ENCODE assay signal across 20 cellular contexts in genomic region chr2:239581352-239581901, GRCh38.
DNase-seq lines count a peak whose midpoint lies in the region; ATAC-seq and TF ChIP-seq lines count a peak whose summit lies in the region.
"Had no signal": no experiment of that assay in that cellular context is flagged by ENCODE, and none has a peak within 500 bp of the region (broad histone marks: within the 10 kb centered on the region; RNA-seq: fewer than 3 reads in every experiment).

No MANE protein-coding gene starts in this region.

- intact Hi-C loops in activated CD4-positive, alpha-beta T cell treated with anti-CD3 and anti-CD28 coated beads for 36 hours (cut with DNase I, micrococcal nuclease) = no loop called here
- intact Hi-C loops in vagina (cut with DNase I) = no loop called here

- no peak overlapping the region for H2AFZ ChIP-seq in DND-41 (ENCODE audit: low read depth, low read length)

- H3K79me2 ChIP-seq in DND-41 (ENCODE audit: insufficient read depth, low read length) = no peaks in the 10 kb centered on the region

- H3K4me3 ChIP-seq in DND-41 (ENCODE audit: low read depth in 1 of 2, low read length in 2 of 2) (no peak overlapping the region), vagina (no peak overlapping the region)
- H3K4me3 ChIP-seq: BLaER1 had no signal

- H3K27me3 Mint-ChIP-seq in activated CD4-positive, alpha-beta T cell treated with anti-CD3 and anti-CD28 coated beads for 36 hours = no peaks in the 10 kb centered on the region
- H3K27me3 Mint-ChIP-seq in chondrocyte (ENCODE audit: low read depth) = peaks cover 6% of the 10 kb centered on the region

- H3K27me3 ChIP-seq in DND-41 (ENCODE audit: insufficient read depth, low read length, poor library complexity) (no peaks in the 10 kb centered on the region), vagina (no peaks in the 10 kb centered on the region)
- H3K27me3 ChIP-seq: BLaER1 had no signal

- H3K4me2 ChIP-seq in DND-41 (ENCODE audit: insufficient read depth, low read length) = no peak overlapping the region
- H3K4me2 ChIP-seq: BLaER1 had no signal

- H3K27ac ChIP-seq in DND-41 (ENCODE audit: low read length) = peak overlapping the region; percentile 10; the same call in 1 of the 2 replicates
- no peak overlapping the region for H3K27ac ChIP-seq in vagina
- H3K27ac ChIP-seq: BLaER1 had no signal

- H3K36me3 ChIP-seq in DND-41 (ENCODE audit: insufficient read depth, low read length) = no peaks in the 10 kb centered on the region
- no peaks in the 10 kb centered on the region for H3K36me3 ChIP-seq in vagina
- H3K36me3 ChIP-seq: BLaER1 had no signal

- no peaks in the 10 kb centered on the region for H3K36me3 Mint-ChIP-seq in activated CD4-positive, alpha-beta T cell treated with anti-CD3 and anti-CD28 coated beads for 36 hours (ENCODE audit: low read depth)
- H3K36me3 Mint-ChIP-seq in chondrocyte (ENCODE audit: low read depth) = no peaks in the 10 kb centered on the region
- H3K36me3 Mint-ChIP-seq: CD8-positive, alpha-beta memory T cell had no signal

- CTCF ChIA-PET in activated CD4-positive, alpha-beta T cell treated with anti-CD3 and anti-CD28 coated beads for 36 hours (lab: Charles Lee) = no interaction called here

- H3K4me1 ChIP-seq in DND-41 (ENCODE audit: insufficient read depth, low read length) (peaks cover 11% of the 10 kb centered on the region; the same call in 1 of the 2 replicates), vagina (no peaks in the 10 kb centered on the region)

- TF ChIP-seq CTCF in DND-41 (IDR thresholded peaks at IDR 0.05; ENCODE audit: borderline replicate concordance, extremely low read depth, low read length, poor library complexity, severe bottlenecking) (no peak), chondrocyte (IDR thresholded peaks at IDR 0.05) (no peak), omental fat pad (IDR thresholded peaks at IDR 0.05) (no peak), vagina (IDR thresholded peaks at IDR 0.05) (no peak)

- no peak for TF ChIP-seq POLR2A in vagina (IDR thresholded peaks at IDR 0.05)

- H4K20me1 ChIP-seq in DND-41 (ENCODE audit: insufficient read depth, low read length) = no peaks in the 10 kb centered on the region
- H4K20me1 ChIP-seq: BLaER1 had no signal

- no peak overlapping the region for H3K4me3 Mint-ChIP-seq in activated CD4-positive, alpha-beta T cell treated with anti-CD3 and anti-CD28 coated beads for 36 hours
- H3K4me3 Mint-ChIP-seq in chondrocyte (ENCODE audit: unreplicated experiment) = no peak overlapping the region
- H3K4me3 Mint-ChIP-seq: CD8-positive, alpha-beta memory T cell had no signal

- peaks cover 7% of the 10 kb centered on the region for H3K4me1 Mint-ChIP-seq in activated CD4-positive, alpha-beta T cell treated with anti-CD3 and anti-CD28 coated beads for 36 hours
- H3K4me1 Mint-ChIP-seq in chondrocyte (ENCODE audit: low read depth) = no peaks in the 10 kb centered on the region
- H3K4me1 Mint-ChIP-seq: CD8-positive, alpha-beta memory T cell had no signal

- ATAC-seq in activated CD4-positive, alpha-beta T cell treated with anti-CD3 and anti-CD28 coated beads for 36 hours = no peak
- ATAC-seq in DND-41 (ENCODE audit: insufficient read depth, low read depth) = no peak
- no peak for ATAC-seq in omental fat pad (ENCODE audit: low FRiP score)
- ATAC-seq in GM19328 (IDR thresholded peaks at IDR 0.05; ENCODE audit: unreplicated experiment) = no peak
- no peak for ATAC-seq in HG03571 (IDR thresholded peaks at IDR 0.05; ENCODE audit: unreplicated experiment)

- POLR2A ChIA-PET in activated CD4-positive, alpha-beta T cell treated with anti-CD3 and anti-CD28 coated beads for 36 hours (lab: Charles Lee) = no interaction called here

- H3K9me3 ChIP-seq in DND-41 (ENCODE audit: insufficient read depth, low read length, severe bottlenecking) (no peaks in the 10 kb centered on the region), vagina (no peaks in the 10 kb centered on the region)
- H3K9me3 ChIP-seq: BLaER1 had no signal

- H3K9me3 Mint-ChIP-seq in activated CD4-positive, alpha-beta T cell treated with anti-CD3 and anti-CD28 coated beads for 36 hours (ENCODE audit: low read depth) = no peaks in the 10 kb centered on the region
- H3K9me3 Mint-ChIP-seq in chondrocyte (ENCODE audit: low read depth) = peaks cover 3% of the 10 kb centered on the region
- H3K9me3 Mint-ChIP-seq: CD8-positive, alpha-beta memory T cell had no signal

- H3K9ac ChIP-seq in DND-41 (ENCODE audit: low read depth, low read length) = no peak overlapping the region
- H3K9ac ChIP-seq: BLaER1 had no signal

- no peak overlapping the region for H3K27ac Mint-ChIP-seq in activated CD4-positive, alpha-beta T cell treated with anti-CD3 and anti-CD28 coated beads for 36 hours
- H3K27ac Mint-ChIP-seq in chondrocyte (ENCODE audit: unreplicated experiment) = no peak overlapping the region
- H3K27ac Mint-ChIP-seq: CD8-positive, alpha-beta memory T cell had no signal

- peak; percentile 3 for DNase-seq in activated CD4-positive, alpha-beta T cell treated with anti-CD3 and anti-CD28 coated beads for 36 hours
- no peak for DNase-seq in activated CD4-positive, alpha-beta T cell treated with anti-CD3 and anti-CD28 coated beads, Interleukin-2, amount 50 U/mL, for 4 hours
- DNase-seq in DND-41 (no peak), chondrocyte (ENCODE audit: low spot score) (peak; percentile 64), omental fat pad (ENCODE audit: low spot score) (peak; percentile 7), vagina (ENCODE audit: extremely low spot score in 2 of 2) (no peak)
- DNase-seq: 8988T, DMS79, HCEC 1CT, MV-4-11, NCI-H1417 treated with DMSO at 0.1 percent for 48 hours, NCI-H2029, NCI-H2171 treated with DMSO at 0.1 percent for 48 hours, NCI-H446 treated with DMSO at 0.1 percent for 48 hours, OCI-M1, RPMI8226 had no signal

Comparison
In these comparisons a context has a peak if more than half of its experiments do, and no peak if none do; other contexts are left out.
1. DNase-seq: peak in activated CD4-positive, alpha-beta T cell treated with anti-CD3 and anti-CD28 coated beads for 36 hours (single experiment), chondrocyte (single experiment) and omental fat pad (single experiment); none in activated CD4-positive, alpha-beta T cell treated with anti-CD3 and anti-CD28 coated beads, Interleukin-2, amount 50 U/mL, for 4 hours (0 of 2), DND-41 (single experiment) and vagina (0 of 2).